ENCODE assay signal across 9 cellular contexts in genomic region chr15:69467636-69468035, GRCh38. TPM values are rescaled to one million over a fixed set of nuclear protein-coding genes. Genes with fewer than 3 reads are reported as not detected.
DNase-seq lines count a peak whose midpoint lies in the region; ATAC-seq, FAIRE-seq and TF ChIP-seq lines count a peak whose summit lies in the region.
"Had no signal": no experiment of that assay in that cellular context is flagged by ENCODE, and none has a peak within 500 bp of the region (broad histone marks: within the 10 kb centered on the region; RNA-seq: fewer than 3 reads in every experiment).

No MANE protein-coding gene starts in this region.

- H3K4me1 Mint-ChIP-seq in activated T-helper 17 cell treated with anti-CD3 and anti-CD28 coated beads, Interleukin-2, amount 50 U/mL, for 72 hours, result peaks cover 15% of the 10 kb centered on the region

- H3K27ac ChIP-seq in HEK293 (ENCODE audit: extremely low read depth, low read depth, low read length) (peak overlapping the region; percentile 60), neuronal stem cell (replicated peaks; ENCODE audit: low read length) (no peak overlapping the region)

- ATAC-seq in activated T-helper 17 cell treated with anti-CD3 and anti-CD28 coated beads, Interleukin-2, amount 50 U/mL, for 72 hours (replicated peaks), result no peak

- no peak overlapping the region for H3K18ac ChIP-seq in neuronal stem cell (ENCODE audit: low read length)

- H3K36me3 ChIP-seq in HEK293 (ENCODE audit: control insufficient read depth in 2 of 2, insufficient read depth in 1 of 2, low read length in 2 of 2) (no peaks in the 10 kb centered on the region), neuronal stem cell (replicated peaks in 1 of 2; ENCODE audit: control insufficient read depth in 2 of 2, insufficient read depth in 2 of 2, low read length in 2 of 2) (no peaks in the 10 kb centered on the region)

- no peak overlapping the region for H2BK12ac ChIP-seq in neuronal stem cell (ENCODE audit: low read length)

- H3K9me3 Mint-ChIP-seq in activated T-helper 17 cell treated with anti-CD3 and anti-CD28 coated beads, Interleukin-2, amount 50 U/mL, for 72 hours, result no peaks in the 10 kb centered on the region

- no peaks in the 10 kb centered on the region for H3K36me3 Mint-ChIP-seq in activated T-helper 17 cell treated with anti-CD3 and anti-CD28 coated beads, Interleukin-2, amount 50 U/mL, for 72 hours (ENCODE audit: low read depth)

- H3K27ac Mint-ChIP-seq in activated T-helper 17 cell treated with anti-CD3 and anti-CD28 coated beads, Interleukin-2, amount 50 U/mL, for 72 hours, result peak overlapping the region; percentile 87

- FAIRE-seq in urothelium cell line (lab: Jason Lieb, UNC) (no peak), GM12891 (lab: Jason Lieb, UNC) (no peak)
- FAIRE-seq: H54 had no signal

- H2BK15ac ChIP-seq in neuronal stem cell (ENCODE audit: low read length), result no peak overlapping the region

- no peak overlapping the region for H3K14ac ChIP-seq in neuronal stem cell (ENCODE audit: low read length)

- H2AFZ ChIP-seq in neuronal stem cell (ENCODE audit: low read length), result no peak overlapping the region

- no peak overlapping the region for H3K9ac ChIP-seq in neuronal stem cell (ENCODE audit: low read depth, low read length, poor library complexity)

- POLR2A ChIA-PET in HEK293 (lab: Yijun Ruan, JAX), result interaction anchor here (0.6 to 3.3 kb wide), 5 partner anchors 10 to 632 kb away, joined by 3 to 26 read pairs (median 4); partner anchors contain the start of gene RPLP1

- no peak overlapping the region for H4K8ac ChIP-seq in neuronal stem cell (ENCODE audit: low read depth, low read length)

- no peak overlapping the region for H4K91ac ChIP-seq in neuronal stem cell (ENCODE audit: low read depth, low read length, poor library complexity)

- no peak overlapping the region for H3K23ac ChIP-seq in neuronal stem cell (ENCODE audit: low read depth, low read length, poor library complexity)

- peak overlapping the region; percentile 74 for H3K4me3 Mint-ChIP-seq in activated T-helper 17 cell treated with anti-CD3 and anti-CD28 coated beads, Interleukin-2, amount 50 U/mL, for 72 hours

- peak; percentile 25 for DNase-seq in NCI-H345 (lab: John Stamatoyannopoulos, UW)
- DNase-seq in NCI-H345 treated with DMSO at 0.1 percent for 48 hours (lab: John Stamatoyannopoulos, UW; ENCODE audit: unreplicated experiment), result no peak
- no peak for DNase-seq in neuronal stem cell (ENCODE audit: low spot score)
- DNase-seq in stimulated activated CD4-positive, alpha-beta T cell treated with anti-CD3 and anti-CD28 coated beads, Interleukin-12 subunit alpha, Interleukin-12 subunit beta, amount 100 ng/mL, for 4 hours, result no peak
- DNase-seq in urothelium cell line (ENCODE audit: low spot score), result no peak
- DNase-seq in GM12891 (ENCODE audit: insufficient read length, low spot score), result no peak

- no peaks in the 10 kb centered on the region for H3K79me1 ChIP-seq in neuronal stem cell (ENCODE audit: low read depth, low read length)

- WGBS in neuronal stem cell (ENCODE audit: extremely low coverage in 2 of 2, insufficient read length in 2 of 2, insufficient replicate concordance in 1 of 2), 2 donors, result no CpG with 5 or more reads among the region's 11 CpGs

- no peak overlapping the region for H2BK120ac ChIP-seq in neuronal stem cell (ENCODE audit: low read depth, low read length)

- TF ChIP-seq POLR2A in GM12891 (IDR thresholded peaks at IDR 0.05; ENCODE audit: low read depth, low read length), result no peak

- H3K27me3 Mint-ChIP-seq in activated T-helper 17 cell treated with anti-CD3 and anti-CD28 coated beads, Interleukin-2, amount 50 U/mL, for 72 hours, result no peaks in the 10 kb centered on the region

- no peak for TF ChIP-seq CTCF in HEK293 (tag by site-specific recombination; IDR thresholded peaks at IDR 0.05)

- CTCF ChIA-PET in HEK293 (lab: Yijun Ruan, JAX), result interaction anchor here (0.7 to 6.5 kb wide), 10 partner anchors 10 to 1020 kb away, joined by 3 to 65 read pairs (median 3); no protein-coding TSS in a partner anchor

- no peak overlapping the region for H2BK5ac ChIP-seq in neuronal stem cell (ENCODE audit: low read length)

- no peak overlapping the region for H3K4ac ChIP-seq in neuronal stem cell (ENCODE audit: low read length)

- peak overlapping the region; percentile 71 for H2AK5ac ChIP-seq in neuronal stem cell (ENCODE audit: low read depth, low read length)

- H3K4me1 ChIP-seq in HEK293 (ENCODE audit: control insufficient read depth, insufficient read depth, low read length) (peaks cover 21% of the 10 kb centered on the region), neuronal stem cell (ENCODE audit: control insufficient read depth in 2 of 2, insufficient read depth in 1 of 2, low read depth in 1 of 2, low read length in 2 of 2) (peaks cover 0 to 4% of the 10 kb centered on the region in 2 donors)

- H3K4me2 ChIP-seq in neuronal stem cell (ENCODE audit: insufficient read depth, low read length, poor library complexity, severe bottlenecking), result no peak overlapping the region

- H3K9me3 ChIP-seq in HEK293 (ENCODE audit: control insufficient read depth, insufficient read depth, low read depth, low read length) (no peaks in the 10 kb centered on the region), neuronal stem cell (replicated peaks in 1 of 2; ENCODE audit: control insufficient read depth in 2 of 2, insufficient read depth in 1 of 2, low read depth in 1 of 2, low read length in 2 of 2) (no peaks in the 10 kb centered on the region)

- H3K27me3 ChIP-seq in neuronal stem cell (ENCODE audit: control insufficient read depth in 3 of 3, insufficient read depth in 3 of 3, low read depth in 1 of 3, low read length in 3 of 3), result peaks cover 0 to 22% (median 0%) of the 10 kb centered on the region in 3 experiments

- H3K4me3 ChIP-seq in HEK293 (ENCODE audit: low read depth, low read length) (no peak overlapping the region), neuronal stem cell (ENCODE audit: low read length in 2 of 2) (no peak overlapping the region)

TF ChIP-seq in HEK293, 187 proteins besides CTCF, POLR2A, EP300 and RAD21:
- TF ChIP-seq ELK4 (IDR thresholded peaks at IDR 0.05; ENCODE audit: borderline replicate concordance, low read depth, low read length) (no peak), ZNF473 (tag by site-specific recombination; IDR thresholded peaks at IDR 0.05) (no peak), ZNF132 (tag by site-specific recombination; IDR thresholded peaks at IDR 0.05; ENCODE audit: borderline replicate concordance) (no peak), SP3 (tag by site-specific recombination; IDR thresholded peaks at IDR 0.05) (no peak), ZNF112 (tag by site-specific recombination; IDR thresholded peaks at IDR 0.05) (no peak)
TF ChIP-seq in HEK293: peak in this region for 0.

TF ChIP-seq in GM12891, 5 proteins besides CTCF, POLR2A, EP300 and RAD21:
- no peak for TF ChIP-seq SPI1 (IDR thresholded peaks at IDR 0.05; ENCODE audit: low read depth, low read length)
- no peak for TF ChIP-seq TAF1 (IDR thresholded peaks at IDR 0.05; ENCODE audit: low read depth, low read length)

RNA-seq across cellular contexts. Expression of gene RPLP1, which starts 15.0 kb away (rescaled TPM):
- total RNA-seq in activated T-helper 17 cell treated with anti-CD3 and anti-CD28 coated beads, Interleukin-2, amount 50 U/mL, for 72 hours, result 1,000 to 10,000 TPM; 1,985 to 2,291 TPM
- 3,764 TPM for polyA plus RNA-seq in neuronal stem cell (2013, experiment 1 of 2)
- 3,897 TPM for polyA plus RNA-seq in neuronal stem cell (2013, experiment 2 of 2)
- polyA plus RNA-seq in GM12891 (2012; ENCODE audit: low read depth, missing spikeins), result 2,870 TPM

RNA-seq across cellular contexts. Expression of gene KIF23, which starts 53.5 kb away (rescaled TPM):
- 10 to 100 TPM; 51.3 to 54.5 TPM for total RNA-seq in activated T-helper 17 cell treated with anti-CD3 and anti-CD28 coated beads, Interleukin-2, amount 50 U/mL, for 72 hours
- polyA plus RNA-seq in neuronal stem cell (2013, experiment 1 of 2), result 46.3 TPM
- polyA plus RNA-seq in neuronal stem cell (2013, experiment 2 of 2), result 44.5 TPM
- polyA plus RNA-seq in GM12891 (2012; ENCODE audit: low read depth, missing spikeins), result 22.7 TPM
